ENCODE assay signal across 18 cellular contexts in genomic region chr4:797066-797465, GRCh38. TPM values are rescaled to one million over a fixed set of nuclear protein-coding genes. Genes with fewer than 3 reads are reported as not detected.
DNase-seq lines count a peak whose midpoint lies in the region; ATAC-seq and TF ChIP-seq lines count a peak whose summit lies in the region.
"Had no signal": no experiment of that assay in that cellular context is flagged by ENCODE, and none has a peak within 500 bp of the region (broad histone marks: within the 10 kb centered on the region; RNA-seq: fewer than 3 reads in every experiment).

No MANE protein-coding gene starts in this region.

- no peak overlapping the region for H3K9ac ChIP-seq in neural progenitor cell

- no peak overlapping the region for H3K4me3 ChIP-seq in neural progenitor cell
- H3K4me3 ChIP-seq: ovary, SJCRH30, testis had no signal

- no peaks in the 10 kb centered on the region for H3K36me3 ChIP-seq in neural progenitor cell
- H3K36me3 ChIP-seq: ovary, SJCRH30 had no signal

- H3K27me3 Mint-ChIP-seq in Calu3 (ENCODE audit: unreplicated experiment) (peaks cover 28% of the 10 kb centered on the region), neural progenitor cell (ENCODE audit: insufficient read depth, low read depth) (peaks cover 32% of the 10 kb centered on the region)

- H3K9me3 Mint-ChIP-seq in Calu3 (ENCODE audit: low read depth, unreplicated experiment) (no peaks in the 10 kb centered on the region), neural progenitor cell (no peaks in the 10 kb centered on the region)

- peaks cover 9% of the 10 kb centered on the region for H3F3A ChIP-seq in neural progenitor cell (ENCODE audit: low read depth)

- peaks cover 81% of the 10 kb centered on the region for H3K27me3 ChIP-seq in neural progenitor cell
- H3K27me3 ChIP-seq: BE2C, ovary, SJCRH30, testis had no signal

- CTCF ChIA-PET in Calu3 (lab: Charles Lee) = no interaction called here

- no peaks in the 10 kb centered on the region for H3K9me3 ChIP-seq in neural progenitor cell (ENCODE audit: low read depth)
- H3K9me3 ChIP-seq: BE2C, SJCRH30, testis had no signal

- H2AFZ ChIP-seq in neural progenitor cell (replicated peaks) = no peak overlapping the region

- H3K27ac Mint-ChIP-seq in Calu3 (ENCODE audit: unreplicated experiment) = no peak overlapping the region
- no peak overlapping the region for H3K27ac Mint-ChIP-seq in neural progenitor cell
- H3K27ac Mint-ChIP-seq: T-helper 2 cell treated with Interferon-gamma antibody and Interleukin-4, amounts not matched to agents 5 μg/mL and 100 μg/mL, for 36 hours had no signal

- peak; percentile 83 for DNase-seq in DMS 273 (lab: John Stamatoyannopoulos, UW; ENCODE audit: unreplicated experiment)
- DNase-seq in NAMALWA (ENCODE audit: low spot score) = peak; percentile 61
- peak; percentile 65 to 85 for DNase-seq in NCI-H524 (lab: John Stamatoyannopoulos, UW)
- DNase-seq in left colon = no peak
- no peak for DNase-seq in Calu3
- DNase-seq in activated CD8-positive, alpha-beta memory T cell treated with anti-CD3 and anti-CD28 coated beads, Interleukin-2, amount 50 U/mL, for 48 hours = no peak
- no peak for DNase-seq in neural progenitor cell (ENCODE audit: low spot score)
- DNase-seq: activated CD4-positive, alpha-beta T cell treated with anti-CD3 and anti-CD28 coated beads for 1 hour; activated naive CD4-positive, alpha-beta T cell treated with Interleukin-2 at 50 U/mL for 16 hours; BE2C; left ventricle myocardium superior; OCI-M1; ovary; SJCRH30; testis had no signal

- no TSS peak for BruUV-seq in Calu3 (replicated peaks; lab: Mats Ljungman, UMichigan)

- no peak for TF ChIP-seq CTCF in Calu3 (IDR thresholded peaks at IDR 0.05; ENCODE audit: unreplicated experiment)
- TF ChIP-seq CTCF in neural progenitor cell (IDR thresholded peaks at IDR 0.05) = no peak

- H3K4me2 ChIP-seq in neural progenitor cell = no peak overlapping the region

- no peak overlapping the region for H3K4me3 Mint-ChIP-seq in Calu3 (ENCODE audit: low read depth, unreplicated experiment)
- H3K4me3 Mint-ChIP-seq in neural progenitor cell = no peak overlapping the region
- H3K4me3 Mint-ChIP-seq: T-helper 2 cell treated with Interferon-gamma antibody and Interleukin-4, amounts not matched to agents 5 μg/mL and 100 μg/mL, for 36 hours had no signal

- H3K4me1 ChIP-seq in neural progenitor cell = peaks cover 19% of the 10 kb centered on the region
- H3K4me1 ChIP-seq: BE2C had no signal

- peak; percentile 56 for ATAC-seq in left colon
- ATAC-seq: left ventricle myocardium superior had no signal

- H3K36me3 Mint-ChIP-seq in Calu3 (ENCODE audit: insufficient read depth, unreplicated experiment) (peaks cover 5% of the 10 kb centered on the region), neural progenitor cell (no peaks in the 10 kb centered on the region)

- peaks cover 8% of the 10 kb centered on the region for H4K20me1 ChIP-seq in neural progenitor cell (ENCODE audit: low read depth)

- H3K79me2 ChIP-seq in neural progenitor cell (ENCODE audit: low read depth) = no peaks in the 10 kb centered on the region

- H3K4me1 Mint-ChIP-seq in Calu3 (ENCODE audit: low read depth, unreplicated experiment) (peaks cover 10% of the 10 kb centered on the region), neural progenitor cell (peaks cover 22% of the 10 kb centered on the region)

- intact Hi-C loops in left colon (cut with DNase I, micrococcal nuclease) (no loop called here), Calu3 (cut with micrococcal nuclease; ENCODE audit: unreplicated experiment) (no loop called here)

- no peak overlapping the region for H3K27ac ChIP-seq in neural progenitor cell
- H3K27ac ChIP-seq: epithelial cell of prostate, ovary, SJCRH30, testis had no signal

RNA-seq across cellular contexts. Expression of gene CPLX1, which starts 28.9 kb away (rescaled TPM):
- total RNA-seq in left colon = 1 to 10 TPM; 2.7 to 3.5 TPM
- 0.42 and 0.93 TPM in 2 replicates for total RNA-seq in Calu3 (2022)
- not detected in 2 replicates for total RNA-seq in neural progenitor cell (ENCODE audit: low replicate concordance)
- total RNA-seq: skeletal muscle tissue had no signal

Comparison
In these comparisons a context has a peak if more than half of its experiments do, and no peak if none do; other contexts are left out.
1. DNase-seq: peak in DMS 273 (single experiment), NAMALWA (single experiment) and NCI-H524 (2 of 2); none in left colon (0 of 2), Calu3 (single experiment), activated CD8-positive, alpha-beta memory T cell treated with anti-CD3 and anti-CD28 coated beads, Interleukin-2, amount 50 U/mL, for 48 hours (single experiment) and neural progenitor cell (single experiment).